ENCODE assay signal across 22 cellular contexts in the genomic region with DNA sequence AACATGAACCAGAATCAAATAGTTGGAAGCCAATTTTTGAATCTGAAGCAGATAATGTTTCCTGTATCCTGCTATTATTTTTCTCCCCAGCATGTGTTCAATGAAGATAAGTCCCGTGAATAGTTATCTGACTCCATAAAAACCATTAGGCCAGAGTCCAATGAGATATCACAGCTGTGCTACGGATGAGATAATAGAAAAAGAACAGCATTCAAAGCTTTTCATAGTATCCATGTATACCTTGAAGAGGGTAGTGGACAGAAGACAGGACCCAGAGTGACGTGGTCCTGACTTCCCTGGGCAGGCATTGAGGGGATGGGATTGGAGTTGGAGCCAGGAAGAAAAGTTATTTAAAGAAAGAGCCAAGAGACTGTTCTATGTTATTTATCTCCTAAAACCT. TPM values are rescaled to one million over a fixed set of nuclear protein-coding genes. Genes with fewer than 3 reads are reported as not detected.
DNase-seq lines count a peak whose midpoint lies in the region; ATAC-seq and TF ChIP-seq lines count a peak whose summit lies in the region.
"Had no signal": no experiment of that assay in that cellular context is flagged by ENCODE, and none has a peak within 500 bp of the region (broad histone marks: within the 10 kb centered on the region; RNA-seq: fewer than 3 reads in every experiment).

No MANE protein-coding gene starts in this region.

- CTCF ChIA-PET in A673 (lab: Charles Lee) = interaction anchor here (0.6 kb wide), 1 partner anchor 200 kb away, joined by 3 read pairs; no protein-coding TSS in a partner anchor

- peak; percentile 79 for DNase-seq in A673 (ENCODE audit: low spot score)
- DNase-seq in dermis blood vessel endothelial cell = peak; percentile 1
- DNase-seq in right cardiac atrium = peak in 1 of 3 donors; percentile 49
- DNase-seq in omental fat pad (ENCODE audit: low spot score) = no peak
- DNase-seq in activated CD4-positive, alpha-beta T cell treated with anti-CD3 and anti-CD28 coated beads for 48 hours = no peak
- DNase-seq in NCI-H69 (lab: John Stamatoyannopoulos, UW) = no peak
- no peak for DNase-seq in esophagus muscularis mucosa (ENCODE audit: extremely low spot score)
- no peak for DNase-seq in hepatic stellate cell (ENCODE audit: low spot score)
- DNase-seq: activated CD4-positive, alpha-beta T cell treated with anti-CD3 and anti-CD28 coated beads, Interleukin-2, amount 10 ng/mL, durations not matched to agents 24 days and 14 days; activated naive CD4-positive, alpha-beta T cell treated with anti-CD3 and anti-CD28 coated beads, Interleukin-2, amount 50 U/mL, for 16 hours; C1 segment of cervical spinal cord; central memory CD4-positive, alpha-beta T cell; effector CD4-positive, alpha-beta T cell; GOT3; NCI-H187; stimulated activated CD4-positive, alpha-beta T cell treated with anti-CD3 and anti-CD28 coated beads, Interleukin-4, amount 100 ng/mL, for 24 hours; stimulated activated naive CD8-positive, alpha-beta T cell treated with anti-CD3 and anti-CD28 coated beads, Interleukin-15, amount 100 ng/mL, for 72 hours; T-cell; transverse colon had no signal

- H3K27ac ChIP-seq in A673 (ENCODE audit: low read depth, low read length, poor library complexity, severe bottlenecking) (peak overlapping the region; percentile 32), right cardiac atrium (ENCODE audit: low read length) (peak overlapping the region; percentile 30), esophagus muscularis mucosa (replicated peaks in 1 of 4) (peak overlapping the region in 2 of 4 donors; percentile 7 to 24)
- H3K27ac ChIP-seq: KMS-11, transverse colon had no signal

- no peak for TF ChIP-seq EP300 in esophagus muscularis mucosa (IDR thresholded peaks at IDR 0.05)

- WGBS in right cardiac atrium = 22% methylated on average over 3 of the region's 3 CpGs
- 35% methylated on average over 3 of the region's 3 CpGs for WGBS in esophagus muscularis mucosa

- H3K4me3 ChIP-seq in A673 (ENCODE audit: low read depth, low read length, poor library complexity, severe bottlenecking) (no peak overlapping the region), right cardiac atrium (ENCODE audit: low read length) (no peak overlapping the region), esophagus muscularis mucosa (no peak overlapping the region)
- H3K4me3 ChIP-seq: transverse colon had no signal

- H3K4me1 ChIP-seq in A673 (ENCODE audit: insufficient read depth, low read length, poor library complexity, severe bottlenecking) (peaks cover 43% of the 10 kb centered on the region), right cardiac atrium (ENCODE audit: control insufficient read depth, insufficient read depth, low read length) (peaks cover 3% of the 10 kb centered on the region), esophagus muscularis mucosa (peaks cover 0 to 14% (median 5%) of the 10 kb centered on the region in 4 donors)

- BruUV-seq in A673 (replicated peaks; lab: Mats Ljungman, UMichigan) = no TSS peak

- no peak for TF ChIP-seq POLR2A in esophagus muscularis mucosa (IDR thresholded peaks at IDR 0.05; ENCODE audit: low read depth)

- H3K36me3 ChIP-seq in A673 (ENCODE audit: insufficient read depth, low read length, poor library complexity, severe bottlenecking) (no peaks in the 10 kb centered on the region), esophagus muscularis mucosa (no peaks in the 10 kb centered on the region)
- H3K36me3 ChIP-seq: transverse colon had no signal

- TF ChIP-seq CTCF in A673 (conservative IDR thresholded peaks at IDR 0.05; ENCODE audit: low read depth, low read length) (no peak), omental fat pad (IDR thresholded peaks at IDR 0.05) (no peak), esophagus muscularis mucosa (IDR thresholded peaks at IDR 0.05) (no peak)

- ATAC-seq in right cardiac atrium = peak; percentile 91 to 98
- ATAC-seq in omental fat pad (ENCODE audit: low FRiP score) = peak; percentile 44
- ATAC-seq: stimulated activated naive CD8-positive, alpha-beta T cell treated with anti-CD3 and anti-CD28 coated beads, Interleukin-15, amount 100 ng/mL, for 72 hours; T-cell had no signal

- POLR2A ChIA-PET in A673 (lab: Charles Lee; ENCODE audit: low non-redundant PET) = no interaction called here

- H3K27me3 ChIP-seq in A673 (replicated peaks; ENCODE audit: insufficient read depth, low read depth, low read length, poor library complexity) = no peaks in the 10 kb centered on the region
- no peaks in the 10 kb centered on the region for H3K27me3 ChIP-seq in right cardiac atrium (ENCODE audit: control insufficient read depth, insufficient read depth)
- no peaks in the 10 kb centered on the region for H3K27me3 ChIP-seq in esophagus muscularis mucosa
- H3K27me3 ChIP-seq: transverse colon had no signal

- no peaks in the 10 kb centered on the region for H3K9me3 ChIP-seq in A673 (ENCODE audit: low read depth, low read length, poor library complexity, severe bottlenecking)
- H3K9me3 ChIP-seq in right cardiac atrium (ENCODE audit: control insufficient read depth, low read length) = no peaks in the 10 kb centered on the region
- H3K9me3 ChIP-seq in esophagus muscularis mucosa = no peaks in the 10 kb centered on the region
- H3K9me3 ChIP-seq: transverse colon had no signal

- intact Hi-C loops in A673 (cut with micrococcal nuclease; ENCODE audit: unreplicated experiment) = no loop called here
- intact Hi-C loops in right cardiac atrium (cut with DNase I) = loop anchor here in 1 of 4 donors (10.0 kb wide), 1 partner anchor 359 kb away; a partner anchor contains a TSS
- intact Hi-C loops in esophagus muscularis mucosa (cut with DNase I) = loop anchor here (10.0 kb wide), 1 partner anchor 269 kb away; no protein-coding TSS in a partner anchor

RNA-seq across cellular contexts. Expression of a gene that starts 50.7 kb away (rescaled TPM):
- total RNA-seq in A673 (2021) (5.5 and 6.1 TPM in 2 replicates), dermis blood vessel endothelial cell (not detected in 2 replicates), right cardiac atrium (100 to 1,000 TPM; 128 to 322 (median 149) TPM), omental fat pad (10 to 100 TPM in 3 of 4 donors, 1 to 10 TPM in 1; 9.4 to 27.9 (median 15.4) TPM), esophagus muscularis mucosa (1 to 10 TPM; 1.7 to 6.3 (median 3.1) TPM)
- 71.2 TPM for polyA plus RNA-seq in right cardiac atrium
- total RNA-seq: activated CD4-positive, alpha-beta T cell treated with anti-CD3 and anti-CD28 coated beads, Interleukin-2, amount 10 ng/mL, durations not matched to agents 24 days and 14 days; activated T-helper 1 cell treated with anti-CD3 and anti-CD28 coated beads, Interleukin-12 subunit alpha, Interleukin-12 subunit beta, Interleukin-2, Interleukin-4 antibody, amounts not matched to agents 30 ng/mL and 10 ng/mL and 1 ng/mL, durations not matched to agents 14 hours and 24 hours and 36 hours; myocyte had no signal

Comparison
In these comparisons a context has a peak if more than half of its experiments do, and no peak if none do; other contexts are left out.
1. DNase-seq: peak in A673 (single experiment) and dermis blood vessel endothelial cell (single experiment); none in omental fat pad (single experiment), activated CD4-positive, alpha-beta T cell treated with anti-CD3 and anti-CD28 coated beads for 48 hours (single experiment), NCI-H69 (single experiment), esophagus muscularis mucosa (single experiment) and hepatic stellate cell (single experiment).
2. RNA of a gene that starts 50.7 kb away (total RNA-seq): 128 to 322 TPM in right cardiac atrium; 9.4 to 27.9 TPM in omental fat pad, 5.5 to 6.1 TPM in A673, 1.7 to 6.3 TPM in esophagus muscularis mucosa and not detected in dermis blood vessel endothelial cell; every median in the first group is over 4 times any median in the second.